In the genomic region with DNA sequence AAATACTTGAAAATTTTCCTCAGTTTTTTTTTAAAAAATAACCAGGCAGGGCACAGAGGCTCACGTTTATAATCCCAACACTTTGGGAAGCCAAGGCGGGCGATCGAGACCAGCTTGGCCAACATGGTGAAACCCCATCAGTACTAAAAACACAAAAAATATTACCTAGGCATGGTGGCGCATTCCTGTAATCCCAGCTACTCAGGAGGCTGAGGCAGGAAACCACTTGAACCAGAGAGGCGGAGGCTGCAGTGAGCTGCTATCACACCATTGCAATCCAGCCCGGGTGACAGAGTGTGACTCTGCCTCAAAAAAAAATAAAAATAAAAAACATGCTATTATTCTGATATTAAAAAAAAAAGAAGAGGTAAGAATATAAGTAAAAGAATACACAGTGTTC, we compare ENCODE assay signal across 19 cellular contexts.
"Had no signal": no experiment of that assay in that cellular context is flagged by ENCODE, and none has a peak within 500 bp of the region (broad histone marks: within the 10 kb centered on the region; RNA-seq: fewer than 3 reads in every experiment).

No MANE protein-coding gene starts in this region.

- H3K9me3 ChIP-seq: body of pancreas, gastrocnemius medialis, left ventricle myocardium inferior, ovary, sigmoid colon, stomach, thoracic aorta had no signal

- H3K27ac ChIP-seq: body of pancreas, epithelial cell of prostate, left ventricle myocardium inferior, neural progenitor cell, ovary, sigmoid colon, SK-N-MC, stomach, thoracic aorta had no signal

- H3K27me3 Mint-ChIP-seq: memory B cell had no signal

- H3K4me3 Mint-ChIP-seq: activated naive CD4-positive, alpha-beta T cell treated with anti-CD3 and anti-CD28 coated beads, Interleukin-2, amount 10 ng/mL, durations not matched to agents 7 days and 5 days; memory B cell; neural progenitor cell had no signal

- FAIRE-seq: kidney, urothelium cell line had no signal

- ATAC-seq: body of pancreas, gastrocnemius medialis had no signal

- H3K9me3 Mint-ChIP-seq: activated naive CD4-positive, alpha-beta T cell treated with anti-CD3 and anti-CD28 coated beads, Interleukin-2, amount 10 ng/mL, durations not matched to agents 7 days and 5 days; memory B cell had no signal

- H3K36me3 Mint-ChIP-seq: activated naive CD4-positive, alpha-beta T cell treated with anti-CD3 and anti-CD28 coated beads, Interleukin-2, amount 10 ng/mL, durations not matched to agents 7 days and 5 days had no signal

- H3K9ac ChIP-seq: neural progenitor cell had no signal

- H3K27me3 ChIP-seq: body of pancreas, gastrocnemius medialis, neural progenitor cell, ovary, sigmoid colon, stomach had no signal

- H3K4me3 ChIP-seq: body of pancreas, gastrocnemius medialis, left ventricle myocardium inferior, neural progenitor cell, ovary, sigmoid colon, SK-N-MC, stomach, thoracic aorta had no signal

- H3K27ac Mint-ChIP-seq: activated naive CD4-positive, alpha-beta T cell treated with anti-CD3 and anti-CD28 coated beads, Interleukin-2, amount 10 ng/mL, durations not matched to agents 7 days and 5 days; memory B cell; neural progenitor cell had no signal

- H3K36me3 ChIP-seq: gastrocnemius medialis, left ventricle myocardium inferior, neural progenitor cell, ovary, sigmoid colon, stomach, thoracic aorta had no signal

- DNase-seq: activated CD4-positive, CD25-positive, alpha-beta regulatory T cell; activated CD8-positive, alpha-beta memory T cell treated with anti-CD3 and anti-CD28 coated beads for 24 hours; activated naive CD4-positive, alpha-beta T cell treated with anti-CD3 and anti-CD28 coated beads, Interleukin-2, amount 10 ng/mL, durations not matched to agents 7 days and 5 days; amniotic stem cell; body of pancreas; effector memory CD4-positive, alpha-beta T cell; gastrocnemius medialis; kidney; left ventricle myocardium inferior; ovary; sigmoid colon; stimulated activated CD4-positive, alpha-beta T cell treated with anti-CD3 and anti-CD28 coated beads, Interleukin-12 subunit alpha, Interleukin-12 subunit beta, amount 100 ng/mL, for 4 hours; stomach had no signal
